Comparison of ENCODE assay signal across 8 cellular contexts in genomic region chr19:44891016-44891882, GRCh38. TPM values are rescaled to one million over a fixed set of nuclear protein-coding genes. Genes with fewer than 3 reads are reported as not detected.
A peak's percentile ranks its signal among the peaks of the same experiment; 100 is the strongest.
DNase-seq lines count a peak whose midpoint lies in the region; ATAC-seq and TF ChIP-seq lines count a peak whose summit lies in the region.

TOMM40 (plus strand) TSS chr19:44891254; CDS start chr19:44891416, 162 bp downstream.

- H3K27me3 ChIP-seq in OCI-LY3 (ENCODE audit: low read depth, low read length) (no peaks in the 10 kb centered on the region), hepatocyte (no peaks in the 10 kb centered on the region), skeletal muscle satellite cell (ENCODE audit: control insufficient read depth, insufficient read depth, low read length) (no peaks in the 10 kb centered on the region)

- H3K9ac ChIP-seq in OCI-LY3 (ENCODE audit: low read length) = peak within 1 kb of the TSS; percentile 98
- H3K9ac ChIP-seq in skeletal muscle satellite cell (ENCODE audit: low read depth, low read length) = peak within 1 kb of the TSS; percentile 92

- H2AFZ ChIP-seq in OCI-LY3 (ENCODE audit: low read depth, low read length) (peak within 1 kb of the TSS; percentile 79), hepatocyte (no peak within 1 kb of the TSS)

- peak within 1 kb of the TSS; percentile 83 for H3K4me3 Mint-ChIP-seq in activated naive CD8-positive, alpha-beta T cell treated with anti-CD3 and anti-CD28 coated beads, Interleukin-2, amount 50 U/mL, for 24 hours

- H3K4me1 ChIP-seq in OCI-LY3 (ENCODE audit: low read length) (peaks cover 23% of the 10 kb centered on the region), hepatocyte (ENCODE audit: insufficient read depth) (peaks cover 9% of the 10 kb centered on the region), skeletal muscle satellite cell (ENCODE audit: control insufficient read depth, insufficient read depth, low read length) (peaks cover 18% of the 10 kb centered on the region)

- 2% methylated on average over 36 of the region's 81 CpGs for WGBS in hepatocyte (ENCODE audit: low lambda C conversion rate, missing lambda C conversion rate)

- peak within 1 kb of the TSS; percentile 100 for H3K4me2 ChIP-seq in OCI-LY3 (ENCODE audit: low read length)
- H3K4me2 ChIP-seq in hepatocyte = peak within 1 kb of the TSS; percentile 98
- peak within 1 kb of the TSS; percentile 98 for H3K4me2 ChIP-seq in skeletal muscle satellite cell (ENCODE audit: low read length)

- peaks cover 7% of the 10 kb centered on the region; the same call in 1 of the 2 replicates for H4K20me1 ChIP-seq in OCI-LY3 (ENCODE audit: insufficient read depth, low read length)
- peaks cover 2% of the 10 kb centered on the region for H4K20me1 ChIP-seq in hepatocyte (ENCODE audit: insufficient read depth, poor library complexity, severe bottlenecking)

- TF ChIP-seq CTCF in OCI-LY3 (IDR thresholded peaks at IDR 0.05; ENCODE audit: low read depth, low read length) (no peak), hepatocyte (IDR thresholded peaks at IDR 0.05; ENCODE audit: poor library complexity) (peak; percentile 6)

- ATAC-seq in HG03354 (IDR thresholded peaks at IDR 0.05; ENCODE audit: poor library complexity, severe bottlenecking, unreplicated experiment) (peak; percentile 72), GM18498 (IDR thresholded peaks at IDR 0.05; ENCODE audit: unreplicated experiment) (no peak)
- no peak for ATAC-seq in activated naive CD8-positive, alpha-beta T cell treated with anti-CD3 and anti-CD28 coated beads, Interleukin-2, amount 50 U/mL, for 24 hours

- H3K36me3 ChIP-seq in OCI-LY3 (replicated peaks; ENCODE audit: low read depth, low read length) (peaks cover 32% of the 10 kb centered on the region), hepatocyte (replicated peaks; ENCODE audit: insufficient read depth, low read depth) (no peaks in the 10 kb centered on the region), skeletal muscle satellite cell (ENCODE audit: insufficient read depth, low read length) (peaks cover 49% of the 10 kb centered on the region)

- peak within 1 kb of the TSS; percentile 95 for H3K27ac Mint-ChIP-seq in activated naive CD8-positive, alpha-beta T cell treated with anti-CD3 and anti-CD28 coated beads, Interleukin-2, amount 50 U/mL, for 24 hours

- H3K9me3 ChIP-seq in OCI-LY3 (ENCODE audit: insufficient read depth, low read length) = no peaks in the 10 kb centered on the region
- no peaks in the 10 kb centered on the region for H3K9me3 ChIP-seq in hepatocyte (ENCODE audit: low read depth)
- H3K9me3 ChIP-seq in skeletal muscle satellite cell (replicated peaks; ENCODE audit: low read length) = no peaks in the 10 kb centered on the region

- peaks cover 4% of the 10 kb centered on the region for H3K27me3 Mint-ChIP-seq in activated naive CD8-positive, alpha-beta T cell treated with anti-CD3 and anti-CD28 coated beads, Interleukin-2, amount 50 U/mL, for 24 hours

- H3K4me3 ChIP-seq in OCI-LY3 (ENCODE audit: low read length) = peak within 1 kb of the TSS; percentile 99
- peak within 1 kb of the TSS; percentile 33 for H3K4me3 ChIP-seq in hepatocyte
- H3K4me3 ChIP-seq in skeletal muscle satellite cell (ENCODE audit: low read length) = peak within 1 kb of the TSS; percentile 83

- DNase-seq in stimulated activated naive CD4-positive, alpha-beta T cell treated with Interleukin-2 at 50 U/mL for 16 hours (lab: John Stamatoyannopoulos, UW) = peak; percentile 100
- no peak for DNase-seq in stimulated activated naive CD4-positive, alpha-beta T cell (lab: John Stamatoyannopoulos, UW)
- DNase-seq in activated naive CD8-positive, alpha-beta T cell treated with anti-CD3 and anti-CD28 coated beads, Interleukin-2, amount 50 U/mL, for 24 hours = peak; percentile 29
- DNase-seq in hepatocyte (ENCODE audit: low spot score) = peak; percentile 100

- H3K9me3 Mint-ChIP-seq in activated naive CD8-positive, alpha-beta T cell treated with anti-CD3 and anti-CD28 coated beads, Interleukin-2, amount 50 U/mL, for 24 hours = peaks cover 4% of the 10 kb centered on the region

- H3K4me1 Mint-ChIP-seq in activated naive CD8-positive, alpha-beta T cell treated with anti-CD3 and anti-CD28 coated beads, Interleukin-2, amount 50 U/mL, for 24 hours = peaks cover 34% of the 10 kb centered on the region

- H3K36me3 Mint-ChIP-seq in activated naive CD8-positive, alpha-beta T cell treated with anti-CD3 and anti-CD28 coated beads, Interleukin-2, amount 50 U/mL, for 24 hours (ENCODE audit: low read depth) = peaks cover 43% of the 10 kb centered on the region

- peaks cover 46% of the 10 kb centered on the region for H3K79me2 ChIP-seq in OCI-LY3 (ENCODE audit: low read length)
- H3K79me2 ChIP-seq in hepatocyte = peaks cover 21% of the 10 kb centered on the region

- H3K27ac ChIP-seq in OCI-LY3 (ENCODE audit: low read length) (peak within 1 kb of the TSS; percentile 76), hepatocyte (peak within 1 kb of the TSS; percentile 66)

- no peaks in the 10 kb centered on the region for H3K9me2 ChIP-seq in hepatocyte (replicated peaks; ENCODE audit: insufficient read depth)

RNA-seq across cellular contexts. Expression of gene TOMM40, which starts in this region (rescaled TPM):
- total RNA-seq in hepatocyte = 60.9 and 67.9 TPM in 2 replicates
- polyA plus RNA-seq in hepatocyte = 83.1 and 83.7 TPM in 2 replicates
- total RNA-seq in skeletal muscle satellite cell (2012; rRNA removed) = 80.4 and 91.3 TPM in 2 replicates

Comparison
In these comparisons a context has a peak if more than half of its experiments do, and no peak if none do; other contexts are left out.
1. DNase-seq: peak in stimulated activated naive CD4-positive, alpha-beta T cell treated with Interleukin-2 at 50 U/mL for 16 hours (single experiment), activated naive CD8-positive, alpha-beta T cell treated with anti-CD3 and anti-CD28 coated beads, Interleukin-2, amount 50 U/mL, for 24 hours (single experiment) and hepatocyte (single experiment); none in stimulated activated naive CD4-positive, alpha-beta T cell (0 of 6).
2. H3K4me3 ChIP-seq: peak in every context shown above with its lines; median percentile 99 in OCI-LY3; 83 in skeletal muscle satellite cell; 33 in hepatocyte.
3. Peak in every context shown above with its lines, with median percentiles within 50 percentile points of each other: H3K4me2 ChIP-seq.